In genomic region chr15:31328999-31329639, GRCh38 we compare ENCODE assay signal across 1 cellular context.
A peak's percentile ranks its signal among the peaks of the same experiment; 100 is the strongest.
TF ChIP-seq lines count a peak whose summit lies in the region.

No MANE protein-coding gene starts in this region.

TF ChIP-seq in K562, 482 proteins besides CTCF, POLR2A, EP300 and RAD21 (continued from another document):
- TF ChIP-seq SETDB1 (IDR thresholded peaks at IDR 0.05; ENCODE audit: low read length) (no peak), ELK3 (CRISPR knock-in tag; IDR thresholded peaks at IDR 0.05) (no peak), TSHZ1 (CRISPR knock-in tag; IDR thresholded peaks at IDR 0.05) (no peak), ILF3 (IDR thresholded peaks at IDR 0.05; ENCODE audit: borderline replicate concordance) (no peak), E2F6 (IDR thresholded peaks at IDR 0.05; ENCODE audit: borderline replicate concordance in 1 of 2, extremely low read depth in 1 of 2, insufficient read depth in 1 of 2, insufficient read length in 1 of 2, low read depth in 1 of 2, low read length in 1 of 2, poor library complexity in 1 of 2, severe bottlenecking in 1 of 2) (peak in 1 of 2 experiments; percentile 31), TCF7L2 (IDR thresholded peaks at IDR 0.05; ENCODE audit: low read depth, low read length) (no peak), HDAC2 (IDR thresholded peaks at IDR 0.05) (no peak), COPS2 (conservative IDR thresholded peaks at IDR 0.05) (no peak), ZBTB26 (CRISPR knock-in tag; IDR thresholded peaks at IDR 0.05) (no peak), IRF2 (CRISPR knock-in tag; IDR thresholded peaks at IDR 0.05) (no peak), CEBPZ (IDR thresholded peaks at IDR 0.05; ENCODE audit: borderline replicate concordance, low read depth, low read length) (no peak), SIN3A (IDR thresholded peaks at IDR 0.05; ENCODE audit: borderline replicate concordance in 2 of 2, control insufficient read depth in 1 of 2, low read depth in 2 of 2, low read length in 2 of 2) (0 out of 4 replicates have a peak, but pooled peaks of 1 of the 2 experiments have one; percentile 39), ATF6 (CRISPR knock-in tag; IDR thresholded peaks at IDR 0.05) (no peak), SMARCB1 (IDR thresholded peaks at IDR 0.05; ENCODE audit: insufficient read length, low read depth) (no peak), ZNF699 (CRISPR knock-in tag; IDR thresholded peaks at IDR 0.05; ENCODE audit: insufficient replicate concordance) (no peak), MED1 (CRISPR knock-in tag; IDR thresholded peaks at IDR 0.05; ENCODE audit: borderline replicate concordance) (no peak), NFIC (IDR thresholded peaks at IDR 0.05) (no peak), MNT (conservative IDR thresholded peaks at IDR 0.05) (peak in 1 of 2 experiments; percentile 44; a peak in 1 of 4 replicates)
